9 cellular contexts compared by ENCODE assay signal in genomic region chr12:49903700-49904423, GRCh38. TPM values are rescaled to one million over a fixed set of nuclear protein-coding genes. Genes with fewer than 3 reads are reported as not detected.
DNase-seq lines count a peak whose midpoint lies in the region; ATAC-seq and TF ChIP-seq lines count a peak whose summit lies in the region.
"Had no signal": no experiment of that assay in that cellular context is flagged by ENCODE, and none has a peak within 500 bp of the region (broad histone marks: within the 10 kb centered on the region; RNA-seq: fewer than 3 reads in every experiment).

Gene FAIM2, minus strand, starts transcription at chr12:49903900. Its CDS starts 108 bp downstream, at chr12:49903792.

- H3K4me3 Mint-ChIP-seq in glutamatergic neuron (ENCODE audit: unreplicated experiment), result peak within 1 kb of the TSS; percentile 78

- H3K9me3 Mint-ChIP-seq in glutamatergic neuron (ENCODE audit: unreplicated experiment), result peaks cover 6% of the 10 kb centered on the region

- H3K27me3 ChIP-seq in prostate gland (replicated peaks; ENCODE audit: insufficient read depth), result no peaks in the 10 kb centered on the region

- H3K27ac Mint-ChIP-seq in glutamatergic neuron (ENCODE audit: unreplicated experiment), result peak within 1 kb of the TSS; percentile 76

- TF ChIP-seq CTCF in glutamatergic neuron (IDR thresholded peaks at IDR 0.05; ENCODE audit: partially characterized antibody, unreplicated experiment) (no peak), prostate gland (IDR thresholded peaks at IDR 0.05) (no peak)

- no peak for ATAC-seq in GM21737 (IDR thresholded peaks at IDR 0.05; ENCODE audit: unreplicated experiment)
- no peak for ATAC-seq in GM19455 (IDR thresholded peaks at IDR 0.05; ENCODE audit: unreplicated experiment)

- peaks cover 5% of the 10 kb centered on the region for H3K4me1 Mint-ChIP-seq in glutamatergic neuron (ENCODE audit: low read depth, unreplicated experiment)

- no peak for TF ChIP-seq POLR2A in prostate gland (IDR thresholded peaks at IDR 0.05)

- H3K36me3 Mint-ChIP-seq in glutamatergic neuron (ENCODE audit: unreplicated experiment), result no peaks in the 10 kb centered on the region

- peaks cover 16% of the 10 kb centered on the region for H3K27me3 Mint-ChIP-seq in glutamatergic neuron (ENCODE audit: unreplicated experiment)

- intact Hi-C loops in prostate gland (cut with DNase I), result no loop called here

- DNase-seq in DMS114 treated with DMSO at 0.1 percent for 48 hours (lab: John Stamatoyannopoulos, UW; ENCODE audit: unreplicated experiment), result peak; percentile 5
- peak; percentile 59 to 71 for DNase-seq in NCI-H524 (lab: John Stamatoyannopoulos, UW)
- peak; percentile 51 for DNase-seq in activated naive CD4-positive, alpha-beta T cell treated with Interleukin-2 at 50 U/mL for 16 hours
- peak; percentile 73 for DNase-seq in glutamatergic neuron
- DNase-seq in prostate gland (ENCODE audit: low spot score), result no peak
- DNase-seq in NCI-H1048 (lab: John Stamatoyannopoulos, UW), result no peak

- H3K9me3 ChIP-seq in prostate gland, result no peaks in the 10 kb centered on the region

- H3K4me1 ChIP-seq in prostate gland (replicated peaks), result no peaks in the 10 kb centered on the region

- no peaks in the 10 kb centered on the region for H3K36me3 ChIP-seq in prostate gland

- WGBS in prostate gland, result 4% methylated on average over 55 of the region's 56 CpGs

- peak within 1 kb of the TSS; percentile 7 to 22 for H3K4me3 ChIP-seq in prostate gland

- peak within 1 kb of the TSS; percentile 1 to 27 for H3K27ac ChIP-seq in prostate gland
- H3K27ac ChIP-seq: HL-60 had no signal

RNA-seq across cellular contexts. Expression of gene FAIM2, which starts in this region (rescaled TPM):
- total RNA-seq in glutamatergic neuron (ENCODE audit: unreplicated experiment) (3.5 TPM), prostate gland (10 to 100 TPM in 1 of 2 donors, 1 to 10 TPM in 1; 2.8 to 12.0 TPM)

Comparison
In these comparisons a context has a peak if more than half of its experiments do, and no peak if none do; other contexts are left out.
1. DNase-seq: peak in DMS114 treated with DMSO at 0.1 percent for 48 hours (single experiment), NCI-H524 (2 of 2), activated naive CD4-positive, alpha-beta T cell treated with Interleukin-2 at 50 U/mL for 16 hours (single experiment) and glutamatergic neuron (single experiment); none in prostate gland (single experiment) and NCI-H1048 (single experiment).